In genomic region chr12:13342971-13343370, GRCh38 we compare ENCODE assay signal across 16 cellular contexts.
DNase-seq lines count a peak whose midpoint lies in the region; ATAC-seq and TF ChIP-seq lines count a peak whose summit lies in the region.
"Had no signal": no experiment of that assay in that cellular context is flagged by ENCODE, and none has a peak within 500 bp of the region (broad histone marks: within the 10 kb centered on the region; RNA-seq: fewer than 3 reads in every experiment).

No MANE protein-coding gene starts in this region.

- no peak overlapping the region for H3K27ac Mint-ChIP-seq in MCF 10A (ENCODE audit: low read depth, unreplicated experiment)
- H3K27ac Mint-ChIP-seq: activated T-helper 1 cell treated with anti-CD3 and anti-CD28 coated beads, Interleukin-12 subunit alpha, Interleukin-12 subunit beta, Interleukin-2, Interleukin-4 antibody, amounts not matched to agents 30 ng/mL and 10 ng/mL and 1 ng/mL, durations not matched to agents 14 hours and 24 hours and 36 hours; H9; neural progenitor cell had no signal

- H3K4me1 ChIP-seq in breast epithelium: no peaks in the 10 kb centered on the region
- H3K4me1 ChIP-seq in body of pancreas: no peaks in the 10 kb centered on the region
- H3K4me1 ChIP-seq: neural progenitor cell had no signal

- CTCF ChIA-PET in MCF 10A (lab: Yijun Ruan, JAX): interaction anchor here (0.6 to 2.1 kb wide), 3 partner anchors 19 to 126 kb away, joined by 3 to 10 read pairs (median 6); no protein-coding TSS in a partner anchor

- H3K27ac ChIP-seq in breast epithelium: no peak overlapping the region
- H3K27ac ChIP-seq in body of pancreas: no peak overlapping the region
- H3K27ac ChIP-seq: neural progenitor cell, VCaP had no signal

- DNase-seq in MCF 10A (ENCODE audit: unreplicated experiment): peak; percentile 20
- no peak for DNase-seq in breast epithelium (ENCODE audit: low spot score in 2 of 2)
- DNase-seq in RPMI7951 (ENCODE audit: low read depth): peak; percentile 29
- peak; percentile 72 for DNase-seq in fibroblast of peridontal ligament (ENCODE audit: extremely low read depth)
- DNase-seq in stromal cell of bone marrow (ENCODE audit: low read depth): peak; percentile 62
- no peak for DNase-seq in body of pancreas
- no peak for DNase-seq in hepatic stellate cell (ENCODE audit: low spot score)
- DNase-seq: cortex of kidney, H9, hippocampal formation, NCI-H774 had no signal

- H3K27me3 Mint-ChIP-seq in MCF 10A (ENCODE audit: insufficient read depth, unreplicated experiment): no peaks in the 10 kb centered on the region

- H3K4me3 Mint-ChIP-seq in MCF 10A (ENCODE audit: unreplicated experiment): no peak overlapping the region
- H3K4me3 Mint-ChIP-seq: activated T-helper 1 cell treated with anti-CD3 and anti-CD28 coated beads, Interleukin-12 subunit alpha, Interleukin-12 subunit beta, Interleukin-2, Interleukin-4 antibody, amounts not matched to agents 30 ng/mL and 10 ng/mL and 1 ng/mL, durations not matched to agents 14 hours and 24 hours and 36 hours; H9; neural progenitor cell had no signal

- no peaks in the 10 kb centered on the region for H3K27me3 ChIP-seq in breast epithelium
- no peaks in the 10 kb centered on the region for H3K27me3 ChIP-seq in body of pancreas
- H3K27me3 ChIP-seq: neural progenitor cell had no signal

- TF ChIP-seq POLR2A in breast epithelium (IDR thresholded peaks at IDR 0.05) (no peak), body of pancreas (IDR thresholded peaks at IDR 0.05) (no peak)

- H3K4me3 ChIP-seq in breast epithelium: no peak overlapping the region
- no peak overlapping the region for H3K4me3 ChIP-seq in body of pancreas
- H3K4me3 ChIP-seq: neural progenitor cell had no signal

- POLR2A ChIA-PET in MCF 10A (lab: Yijun Ruan, JAX): no interaction called here

- H3K9me3 ChIP-seq in breast epithelium (no peaks in the 10 kb centered on the region), body of pancreas (no peaks in the 10 kb centered on the region)

- H3K36me3 ChIP-seq in breast epithelium (no peaks in the 10 kb centered on the region), body of pancreas (replicated peaks in 1 of 2; ENCODE audit: insufficient read depth in 1 of 2, low read depth in 2 of 2) (no peaks in the 10 kb centered on the region)
- H3K36me3 ChIP-seq: neural progenitor cell had no signal

- no peak for ATAC-seq in GM21786 (IDR thresholded peaks at IDR 0.05; ENCODE audit: unreplicated experiment)
- no peak for ATAC-seq in body of pancreas
- ATAC-seq: esophagus mucosa had no signal

- TF ChIP-seq CTCF in MCF 10A (IDR thresholded peaks at IDR 0.05; ENCODE audit: unreplicated experiment) (no peak), breast epithelium (IDR thresholded peaks at IDR 0.05) (no peak), body of pancreas (IDR thresholded peaks at IDR 0.05) (no peak)

- intact Hi-C loops in MCF 10A (cut with micrococcal nuclease): loop anchor here (10.0 kb wide), 1 partner anchor 68 kb away; no protein-coding TSS in a partner anchor
- intact Hi-C loops in breast epithelium (cut with DNase I; ENCODE audit: low total_unique reads): no loop called here
- intact Hi-C loops in body of pancreas (cut with DNase I): no loop called here

- 73 to 75% methylated on average over 3 of the region's 3 CpGs for WGBS in body of pancreas, 2 donors

- no TSS peak for BruUV-seq in MCF 10A (replicated peaks; lab: Mats Ljungman, UMichigan)

- peaks cover 11% of the 10 kb centered on the region for H3K36me3 Mint-ChIP-seq in MCF 10A (ENCODE audit: insufficient read depth, unreplicated experiment)
- H3K36me3 Mint-ChIP-seq: neural progenitor cell had no signal

- H3K9me3 Mint-ChIP-seq in MCF 10A (ENCODE audit: unreplicated experiment): no peaks in the 10 kb centered on the region
- H3K9me3 Mint-ChIP-seq: activated T-helper 1 cell treated with anti-CD3 and anti-CD28 coated beads, Interleukin-12 subunit alpha, Interleukin-12 subunit beta, Interleukin-2, Interleukin-4 antibody, amounts not matched to agents 30 ng/mL and 10 ng/mL and 1 ng/mL, durations not matched to agents 14 hours and 24 hours and 36 hours; H9 had no signal

- peaks cover 38% of the 10 kb centered on the region for H3K4me1 Mint-ChIP-seq in MCF 10A (ENCODE audit: insufficient read depth, unreplicated experiment)
- H3K4me1 Mint-ChIP-seq: H9, neural progenitor cell had no signal

Comparison
In these comparisons a context has a peak if more than half of its experiments do, and no peak if none do; other contexts are left out.
1. DNase-seq: peak in MCF 10A (single experiment), RPMI7951 (single experiment), fibroblast of peridontal ligament (single experiment) and stromal cell of bone marrow (single experiment); none in breast epithelium (0 of 2), body of pancreas (0 of 4) and hepatic stellate cell (single experiment).